In genomic region chr15:64702816-64703631, GRCh38 we compare ENCODE assay signal across 8 cellular contexts.
A peak's percentile ranks its signal among the peaks of the same experiment; 100 is the strongest.
DNase-seq lines count a peak whose midpoint lies in the region; ATAC-seq and TF ChIP-seq lines count a peak whose summit lies in the region.

No MANE protein-coding gene starts in this region.

- TF ChIP-seq EP300 in transverse colon (IDR thresholded peaks at IDR 0.05; ENCODE audit: low read depth): peak; percentile 2

- peak; percentile 76 for TF ChIP-seq POLR2A in transverse colon (IDR thresholded peaks at IDR 0.05)

- peak overlapping the region; percentile 87 for H3K4me3 ChIP-seq in adipocyte (ENCODE audit: low read length)
- peak overlapping the region; percentile 70 to 82 (median 79) for H3K4me3 ChIP-seq in transverse colon

- H3K36me3 ChIP-seq in adipocyte (ENCODE audit: control insufficient read depth, insufficient read depth, low read length, severe bottlenecking) (no peaks in the 10 kb centered on the region), transverse colon (no peaks in the 10 kb centered on the region)

- H3K4me1 ChIP-seq in adipocyte (ENCODE audit: control insufficient read depth, insufficient read depth, low read length) (peaks cover 48% of the 10 kb centered on the region), transverse colon (peaks cover 32 to 50% (median 43%) of the 10 kb centered on the region in 4 donors)

- peak; percentile 91 for ATAC-seq in HG02763 (IDR thresholded peaks at IDR 0.05; ENCODE audit: unreplicated experiment)

- TF ChIP-seq CTCF in GM10266 (IDR thresholded peaks at IDR 0.05; ENCODE audit: control insufficient read depth, insufficient read depth, low read depth, missing control alignments) (no peak), transverse colon (IDR thresholded peaks at IDR 0.05) (no peak)

- 0 to 1% methylated on average over 6 to 55 of the region's 62 CpGs for WGBS in transverse colon (ENCODE audit: low coverage in 1 of 2), 2 donors

- in situ Hi-C loops in transverse colon (cut with MboI; ENCODE audit: low pct_ligation_motif_present in 1 of 4, low pct_unique_long_range_greater_than_20kb in 1 of 4, low sequenced_read_pairs in 3 of 4): no loop called here

- DNase-seq in GM10266 (ENCODE audit: extremely low spot score) (peak; percentile 99), NCI-H1436 (lab: John Stamatoyannopoulos, UW) (peak; percentile 92), SW 1271 (lab: John Stamatoyannopoulos, UW) (peak; percentile 77 to 93), adipocyte (ENCODE audit: low read depth) (peak; percentile 98), cardiac septum (ENCODE audit: low spot score) (peak; percentile 99), pons (ENCODE audit: low spot score) (peak; percentile 89), transverse colon (peak; percentile 98)

- H3K27ac ChIP-seq in transverse colon: peak overlapping the region; percentile 88 to 91 (median 90)

- H3K27me3 ChIP-seq in adipocyte (replicated peaks; ENCODE audit: control insufficient read depth, insufficient read depth, low read length) (no peaks in the 10 kb centered on the region), transverse colon (no peaks in the 10 kb centered on the region)

- intact Hi-C loops in cardiac septum (cut with DNase I): no loop called here
- intact Hi-C loops in transverse colon (cut with DNase I; ENCODE audit: low total_unique reads): no loop called here

- peak overlapping the region; percentile 93 for H3K9ac ChIP-seq in adipocyte (ENCODE audit: low read length)

- H3K9me3 ChIP-seq in adipocyte (ENCODE audit: control insufficient read depth, low read length) (no peaks in the 10 kb centered on the region), transverse colon (no peaks in the 10 kb centered on the region)

Comparison
In these comparisons a context has a peak if more than half of its experiments do, and no peak if none do; other contexts are left out.
1. Peak in every context shown above with its lines: DNase-seq, ATAC-seq, H3K4me3 ChIP-seq and H3K27ac ChIP-seq.